Comparison of ENCODE assay signal across 32 cellular contexts in the genomic region with DNA sequence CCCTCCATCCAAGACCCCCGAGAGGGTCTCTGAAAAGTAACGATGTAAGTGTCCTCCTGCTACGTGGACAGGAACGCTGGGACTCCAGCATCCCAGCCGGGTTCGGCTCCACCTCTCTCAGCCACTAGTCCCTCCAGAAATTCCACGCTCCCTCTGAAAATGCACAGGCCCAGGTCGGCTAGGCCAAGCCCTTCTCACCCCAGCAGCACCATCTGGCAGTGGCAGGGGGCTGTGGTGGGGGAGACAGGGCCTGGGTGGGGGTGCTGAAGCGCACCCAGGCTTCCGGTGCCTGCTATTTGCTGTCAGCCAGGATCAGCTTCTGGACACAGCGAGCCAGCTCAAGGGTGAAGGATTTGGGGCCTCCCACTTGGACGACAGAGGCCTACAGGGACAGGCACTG.
"Had no signal": no experiment of that assay in that cellular context is flagged by ENCODE, and none has a peak within 500 bp of the region (broad histone marks: within the 10 kb centered on the region; RNA-seq: fewer than 3 reads in every experiment).

No MANE protein-coding gene starts in this region.

- H3K27ac ChIP-seq: breast epithelium, cardiac muscle cell, esophagus muscularis mucosa, gastroesophageal sphincter, heart right ventricle had no signal

- H3K27me3 ChIP-seq: ascending aorta, breast epithelium, cardiac muscle cell, heart right ventricle had no signal

- H3K4me3 Mint-ChIP-seq: activated CD4-positive, alpha-beta memory T cell treated with anti-CD3 and anti-CD28 coated beads, Interleukin-2, amount 10 ng/mL, durations not matched to agents 7 days and 5 days; activated naive CD4-positive, alpha-beta T cell treated with anti-CD3 and anti-CD28 coated beads, Interleukin-2, amount 10 ng/mL, durations not matched to agents 7 days and 5 days; activated naive CD8-positive, alpha-beta T cell treated with anti-CD3 and anti-CD28 coated beads, Interleukin-2, amount 10 ng/mL, durations not matched to agents 7 days and 5 days; activated T-cell treated with anti-CD3 and anti-CD28 coated beads, Interleukin-2, amount 50 U/mL, for 24 hours; activated T-cell treated with anti-CD3 and anti-CD28 coated beads, Interleukin-2, amount 50 U/mL, for 72 hours; effector memory CD8-positive, alpha-beta T cell; WTC11 had no signal

- DNase-seq: activated CD4-positive, alpha-beta memory T cell treated with anti-CD3 and anti-CD28 coated beads, Interleukin-2, amount 10 ng/mL, durations not matched to agents 7 days and 5 days; activated CD4-positive, alpha-beta T cell treated with anti-CD3 and anti-CD28 coated beads for 1 hour; activated CD4-positive, alpha-beta T cell treated with anti-CD3 and anti-CD28 coated beads for 4 hours; activated CD4-positive, alpha-beta T cell treated with anti-CD3 and anti-CD28 coated beads, Interleukin-2, amount 10 ng/mL, durations not matched to agents 7 days and 5 days; activated CD4-positive, alpha-beta T cell treated with anti-CD3 and anti-CD28 coated beads, Interleukin-2, amount 50 U/mL, for 4 hours; activated CD8-positive, alpha-beta memory T cell treated with anti-CD3 and anti-CD28 coated beads, Interleukin-2, amount 50 U/mL, for 48 hours; activated gamma-delta T cell; activated naive CD4-positive, alpha-beta T cell; activated naive CD4-positive, alpha-beta T cell treated with anti-CD3 and anti-CD28 coated beads, Interleukin-2, amount 10 ng/mL, durations not matched to agents 7 days and 5 days; activated naive CD8-positive, alpha-beta T cell treated with anti-CD3 and anti-CD28 coated beads, Interleukin-2, amount 10 ng/mL, durations not matched to agents 7 days and 5 days; activated T-cell treated with anti-CD3 and anti-CD28 coated beads for 4 hours; activated T-cell treated with anti-CD3 and anti-CD28 coated beads, Interleukin-2, amount 50 U/mL, for 24 hours; activated T-cell treated with anti-CD3 and anti-CD28 coated beads, Interleukin-2, amount 50 U/mL, for 72 hours; central memory CD4-positive, alpha-beta T cell; cerebellar nuclear complex; cortex of kidney; dermis blood vessel endothelial cell; effector CD4-positive, alpha-beta T cell; effector memory CD8-positive, alpha-beta T cell; erythroblast; foreskin melanocyte; heart right ventricle; T-helper 1 cell; T-helper 2 cell had no signal

- H3K36me3 Mint-ChIP-seq: activated naive CD4-positive, alpha-beta T cell treated with anti-CD3 and anti-CD28 coated beads, Interleukin-2, amount 10 ng/mL, durations not matched to agents 7 days and 5 days; activated naive CD4-positive, alpha-beta T cell treated with anti-CD3 and anti-CD28 coated beads, Interleukin-2, amount 50 U/mL, for 72 hours; activated naive CD8-positive, alpha-beta T cell treated with anti-CD3 and anti-CD28 coated beads, Interleukin-2, amount 10 ng/mL, durations not matched to agents 7 days and 5 days; brain; WTC11 had no signal

- H3K9me3 ChIP-seq: ascending aorta, breast epithelium, esophagus muscularis mucosa, gastroesophageal sphincter, heart right ventricle had no signal

- H3K27ac Mint-ChIP-seq: activated CD4-positive, alpha-beta memory T cell treated with anti-CD3 and anti-CD28 coated beads, Interleukin-2, amount 10 ng/mL, durations not matched to agents 7 days and 5 days; activated CD4-positive, alpha-beta T cell treated with anti-CD3 and anti-CD28 coated beads, Interleukin-2, amount 10 ng/mL, durations not matched to agents 7 days and 5 days; activated naive CD4-positive, alpha-beta T cell treated with anti-CD3 and anti-CD28 coated beads, Interleukin-2, amount 10 ng/mL, durations not matched to agents 7 days and 5 days; activated naive CD4-positive, alpha-beta T cell treated with anti-CD3 and anti-CD28 coated beads, Interleukin-2, amount 50 U/mL, for 72 hours; activated naive CD8-positive, alpha-beta T cell treated with anti-CD3 and anti-CD28 coated beads, Interleukin-2, amount 10 ng/mL, durations not matched to agents 7 days and 5 days; activated T-cell treated with anti-CD3 and anti-CD28 coated beads, Interleukin-2, amount 50 U/mL, for 24 hours; activated T-cell treated with anti-CD3 and anti-CD28 coated beads, Interleukin-2, amount 50 U/mL, for 72 hours; WTC11 had no signal

- H3K4me3 ChIP-seq: breast epithelium, cardiac muscle cell, esophagus muscularis mucosa, gastroesophageal sphincter, heart right ventricle had no signal

- H3K27me3 Mint-ChIP-seq: activated CD4-positive, alpha-beta memory T cell treated with anti-CD3 and anti-CD28 coated beads, Interleukin-2, amount 10 ng/mL, durations not matched to agents 7 days and 5 days; activated CD4-positive, alpha-beta T cell treated with anti-CD3 and anti-CD28 coated beads, Interleukin-2, amount 10 ng/mL, durations not matched to agents 7 days and 5 days; activated naive CD4-positive, alpha-beta T cell treated with anti-CD3 and anti-CD28 coated beads, Interleukin-2, amount 10 ng/mL, durations not matched to agents 7 days and 5 days; activated naive CD8-positive, alpha-beta T cell treated with anti-CD3 and anti-CD28 coated beads, Interleukin-2, amount 10 ng/mL, durations not matched to agents 7 days and 5 days; activated T-cell treated with anti-CD3 and anti-CD28 coated beads, Interleukin-2, amount 50 U/mL, for 24 hours; effector memory CD8-positive, alpha-beta T cell had no signal

- ATAC-seq: activated naive CD4-positive, alpha-beta T cell treated with anti-CD3 and anti-CD28 coated beads, Interleukin-2, amount 50 U/mL, for 72 hours; activated T-cell treated with anti-CD3 and anti-CD28 coated beads, Interleukin-2, amount 50 U/mL, for 72 hours; effector memory CD8-positive, alpha-beta T cell; gastroesophageal sphincter; heart right ventricle; WTC11 had no signal

- H3K36me3 ChIP-seq: breast epithelium, cardiac muscle cell, gastroesophageal sphincter, heart right ventricle had no signal

- H3K9me3 Mint-ChIP-seq: activated CD4-positive, alpha-beta memory T cell treated with anti-CD3 and anti-CD28 coated beads, Interleukin-2, amount 10 ng/mL, durations not matched to agents 7 days and 5 days; activated CD4-positive, alpha-beta T cell treated with anti-CD3 and anti-CD28 coated beads, Interleukin-2, amount 10 ng/mL, durations not matched to agents 7 days and 5 days; activated naive CD4-positive, alpha-beta T cell treated with anti-CD3 and anti-CD28 coated beads, Interleukin-2, amount 10 ng/mL, durations not matched to agents 7 days and 5 days; activated naive CD4-positive, alpha-beta T cell treated with anti-CD3 and anti-CD28 coated beads, Interleukin-2, amount 50 U/mL, for 72 hours; activated naive CD8-positive, alpha-beta T cell treated with anti-CD3 and anti-CD28 coated beads, Interleukin-2, amount 10 ng/mL, durations not matched to agents 7 days and 5 days; activated T-cell treated with anti-CD3 and anti-CD28 coated beads, Interleukin-2, amount 50 U/mL, for 24 hours; activated T-cell treated with anti-CD3 and anti-CD28 coated beads, Interleukin-2, amount 50 U/mL, for 72 hours; brain; effector memory CD8-positive, alpha-beta T cell; WTC11 had no signal
